ENCODE assay signal across 15 cellular contexts in genomic region chr7:154304740-154305679, GRCh38.
DNase-seq lines count a peak whose midpoint lies in the region; ATAC-seq, FAIRE-seq and TF ChIP-seq lines count a peak whose summit lies in the region.
"Had no signal": no experiment of that assay in that cellular context is flagged by ENCODE, and none has a peak within 500 bp of the region (broad histone marks: within the 10 kb centered on the region; RNA-seq: fewer than 3 reads in every experiment).

No MANE protein-coding gene starts in this region.

- TF ChIP-seq EP300 in SK-N-SH (IDR thresholded peaks at IDR 0.05; ENCODE audit: borderline replicate concordance in 1 of 2, low read depth in 1 of 2, low read length in 1 of 2) = no peak

- DNase-seq in SK-N-SH (peak; percentile 98), caudate nucleus (lab: John Stamatoyannopoulos, UW) (peak in 39 of 61 donors; percentile 5 to 81 (median 43)), medulla oblongata (ENCODE audit: extremely low spot score) (peak; percentile 12), GM10266 (ENCODE audit: extremely low spot score) (no peak), KG1 (lab: John Stamatoyannopoulos, UW) (no peak), foreskin melanocyte (no peak), GM19239 (ENCODE audit: insufficient read length, low spot score) (no peak)
- DNase-seq: ACHN; activated CD4-positive, alpha-beta memory T cell treated with anti-CD3 and anti-CD28 coated beads, Interleukin-2, amount 10 ng/mL, durations not matched to agents 7 days and 5 days; SJCRH30; stimulated activated CD4-positive, alpha-beta T cell treated with anti-CD3 and anti-CD28 coated beads, Interleukin-12 subunit alpha, Interleukin-12 subunit beta, amount 100 ng/mL, for 4 hours; testis had no signal

- H3K9ac ChIP-seq in SK-N-SH = no peak overlapping the region

- TF ChIP-seq CTCF in SK-N-SH (IDR thresholded peaks at IDR 0.05) = no peak
- no peak for TF ChIP-seq CTCF in GM10266 (IDR thresholded peaks at IDR 0.05; ENCODE audit: control insufficient read depth, insufficient read depth, low read depth, missing control alignments)

- WGBS in SK-N-SH (ENCODE audit: low lambda C conversion rate) = 16% methylated on average over 32 of the region's 57 CpGs

- H3K9me3 ChIP-seq in SK-N-SH = no peaks in the 10 kb centered on the region
- H3K9me3 ChIP-seq: SJCRH30, testis had no signal

- peaks cover 0 to 18% of the 10 kb centered on the region in 2 experiments; a peak in 2 of 4 replicates for H3K4me1 ChIP-seq in SK-N-SH (ENCODE audit: control insufficient read depth in 1 of 2, insufficient read depth in 2 of 2, low read depth in 1 of 2, low read length in 1 of 2)
- H3K4me1 ChIP-seq: SJCRH30, testis had no signal

- no peak overlapping the region for H2AFZ ChIP-seq in SK-N-SH (ENCODE audit: low read depth)

- ATAC-seq in SK-N-SH treated with all-trans-retinoic acid at 6 μM for 48 hours = no peak; the same call in 2 of the 3 replicates

- H3K36me3 ChIP-seq in SK-N-SH (replicated peaks in 1 of 2; ENCODE audit: control insufficient read depth in 1 of 2, insufficient read depth in 2 of 2, low read length in 1 of 2) = no peaks in the 10 kb centered on the region
- H3K36me3 ChIP-seq: SJCRH30 had no signal

- no peak for TF ChIP-seq RAD21 in SK-N-SH (IDR thresholded peaks at IDR 0.05; ENCODE audit: low read length)

- H3K4me3 ChIP-seq in SK-N-SH (ENCODE audit: low read depth in 2 of 2, low read length in 1 of 2) = peak overlapping the region in 1 of 2 experiments; percentile 43; a peak in 2 of 4 replicates
- H3K4me3 ChIP-seq: SJCRH30 had no signal

- H3K27me3 ChIP-seq in SK-N-SH (ENCODE audit: insufficient read depth) = no peaks in the 10 kb centered on the region
- H3K27me3 ChIP-seq: testis had no signal

- H4K20me1 ChIP-seq in SK-N-SH (ENCODE audit: insufficient read depth) = no peaks in the 10 kb centered on the region

- peak overlapping the region in 1 of 2 experiments; percentile 65; a peak in 2 of 4 replicates for H3K27ac ChIP-seq in SK-N-SH (ENCODE audit: low read depth in 2 of 2, low read length in 1 of 2)
- no peak overlapping the region for H3K27ac ChIP-seq in caudate nucleus (ENCODE audit: low read depth, low read length)
- H3K27ac ChIP-seq: SJCRH30, testis had no signal

- no peak overlapping the region for H3K4me2 ChIP-seq in SK-N-SH

- POLR2A ChIA-PET in SK-N-SH (lab: Yijun Ruan, JAX) = interaction anchor here (2.3 kb wide), 1 partner anchor 9 kb away, joined by 6 read pairs; no protein-coding TSS in a partner anchor

- no peak for FAIRE-seq in GM19239 (lab: Jason Lieb, UNC)
- FAIRE-seq: endometrium, HTR-8/SVneo had no signal

- no peaks in the 10 kb centered on the region for H3K79me2 ChIP-seq in SK-N-SH (ENCODE audit: insufficient read depth)

- CTCF ChIA-PET in SK-N-SH (lab: Yijun Ruan, JAX) = interaction anchor here (0.7 to 2.1 kb wide), 3 partner anchors 9 to 35 kb away, joined by 3 to 6 read pairs (median 4); no protein-coding TSS in a partner anchor

- H3K9me2 ChIP-seq in SK-N-SH = no peaks in the 10 kb centered on the region

- H3F3A ChIP-seq in SK-N-SH (replicated peaks; ENCODE audit: insufficient read depth) = no peaks in the 10 kb centered on the region

TF ChIP-seq in SK-N-SH, 30 proteins besides CTCF, POLR2A, EP300 and RAD21:
- peak; percentile 61 for TF ChIP-seq NRF1 (IDR thresholded peaks at IDR 0.05; ENCODE audit: low read depth, low read length)
- peak; percentile 48; the same call in 1 of the 2 replicates for TF ChIP-seq RFX5 (IDR thresholded peaks at IDR 0.05; ENCODE audit: low read length)
- no peak for TF ChIP-seq REST (IDR thresholded peaks at IDR 0.05; ENCODE audit: low read depth, low read length)
- no peak for TF ChIP-seq MAX (IDR thresholded peaks at IDR 0.05; ENCODE audit: low read depth)
- peak; percentile 40; the same call in 1 of the 2 replicates for TF ChIP-seq GATA2 (CRISPR knock-in tag; IDR thresholded peaks at IDR 0.05)

TF ChIP-seq in SK-N-SH treated with all-trans-retinoic acid at 6 μM for 48 hours, 23 proteins besides CTCF, POLR2A, EP300 and RAD21:
- no peak for TF ChIP-seq POU6F1 (CRISPR knock-in tag; IDR thresholded peaks at IDR 0.05; ENCODE audit: borderline replicate concordance, low read depth)
- TF ChIP-seq GLIS3 (CRISPR knock-in tag; IDR thresholded peaks at IDR 0.05) = no peak
- TF ChIP-seq ZFP3 (CRISPR knock-in tag; IDR thresholded peaks at IDR 0.05) = no peak
- TF ChIP-seq TCF4 (CRISPR knock-in tag; IDR thresholded peaks at IDR 0.05; ENCODE audit: borderline replicate concordance) = no peak
- TF ChIP-seq ZFP30 (CRISPR knock-in tag; IDR thresholded peaks at IDR 0.05) = no peak
- no peak for TF ChIP-seq TOX (CRISPR knock-in tag; IDR thresholded peaks at IDR 0.05; ENCODE audit: borderline replicate concordance)
- TF ChIP-seq CSDC2 (CRISPR knock-in tag; IDR thresholded peaks at IDR 0.05) = no peak
- TF ChIP-seq TSHZ2 (CRISPR knock-in tag; IDR thresholded peaks at IDR 0.05) = no peak
- TF ChIP-seq ZNF565 (CRISPR knock-in tag; conservative IDR thresholded peaks at IDR 0.05; ENCODE audit: low read depth) = no peak
- TF ChIP-seq CREB5 (CRISPR knock-in tag; IDR thresholded peaks at IDR 0.05; ENCODE audit: low read depth) = no peak
- no peak for TF ChIP-seq ISL1 (CRISPR knock-in tag; IDR thresholded peaks at IDR 0.05)
- no peak for TF ChIP-seq PPARA (CRISPR knock-in tag; IDR thresholded peaks at IDR 0.05; ENCODE audit: borderline replicate concordance)
- TF ChIP-seq RARB (CRISPR knock-in tag; IDR thresholded peaks at IDR 0.05) = no peak
- no peak for TF ChIP-seq ARNTL (CRISPR knock-in tag; IDR thresholded peaks at IDR 0.05; ENCODE audit: borderline replicate concordance, low read depth)

Comparison
In these comparisons a context has a peak if more than half of its experiments do, and no peak if none do; other contexts are left out.
1. DNase-seq: peak in SK-N-SH (single experiment), caudate nucleus (39 of 61) and medulla oblongata (single experiment); none in GM10266 (single experiment), KG1 (single experiment), foreskin melanocyte (single experiment) and GM19239 (single experiment).